ENCODE assay signal across 8 cellular contexts in the genomic region with DNA sequence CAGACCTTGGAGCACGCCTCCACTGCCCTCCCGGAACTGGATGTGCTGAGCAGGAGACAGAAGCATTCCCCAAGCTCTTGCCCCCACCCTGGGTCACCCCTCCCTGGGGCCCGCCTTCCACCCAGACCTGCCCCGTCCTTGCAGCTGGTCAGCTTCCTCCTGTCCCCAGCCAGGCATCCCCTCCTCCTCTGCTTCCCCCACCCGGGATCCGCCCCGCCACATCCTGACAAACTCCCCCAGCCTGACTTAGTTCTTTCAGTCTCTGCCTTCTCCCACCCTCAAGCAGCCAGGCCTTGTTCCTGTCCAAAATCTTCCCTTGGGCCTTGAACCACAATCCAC. TPM values are rescaled to one million over a fixed set of nuclear protein-coding genes. Genes with fewer than 3 reads are reported as not detected.
DNase-seq lines count a peak whose midpoint lies in the region; ATAC-seq, FAIRE-seq and TF ChIP-seq lines count a peak whose summit lies in the region.

No MANE protein-coding gene starts in this region.

- TF ChIP-seq RAD21 in A549 (conservative IDR thresholded peaks at IDR 0.05 in 1 of 2, IDR thresholded peaks at IDR 0.05 in 1 of 2) (no peak), HepG2 (CRISPR knock-in tag; IDR thresholded peaks at IDR 0.05) (no peak)

- no peak for FAIRE-seq in A549 (lab: Jason Lieb, UNC)
- peak; percentile 30 for FAIRE-seq in HepG2 (lab: Jason Lieb, UNC)

- ATAC-seq in A549 (peak in 1 of 2 experiments; percentile 8; a peak in 3 of 6 replicates), HepG2 (peak; percentile 32), GM18520 (IDR thresholded peaks at IDR 0.05; ENCODE audit: unreplicated experiment) (no peak)

- POLR2A ChIA-PET in A549 (lab: Yijun Ruan, JAX): interaction anchor here (1.6 kb wide), 1 partner anchor 18 kb away, joined by 5 read pairs; a partner anchor contains a TSS
- POLR2A ChIA-PET in HepG2 (lab: Yijun Ruan, JAX): interaction anchor here (1.1 to 3.8 kb wide), 4 partner anchors 12 to 57 kb away, joined by 3 to 27 read pairs (median 5); a partner anchor contains a TSS

- H3K27me3 ChIP-seq in HepG2 (ENCODE audit: control insufficient read depth in 1 of 2, insufficient read depth in 2 of 2, low read length in 2 of 2) (no peaks in the 10 kb centered on the region), tibial artery (no peaks in the 10 kb centered on the region)

- H3K4me3 ChIP-seq in A549: no peak overlapping the region
- peak overlapping the region in 1 of 3 experiments; percentile 67; a peak in 1 of 6 replicates for H3K4me3 ChIP-seq in HepG2 (replicated peaks in 1 of 3; ENCODE audit: insufficient read depth in 1 of 3, low read depth in 2 of 3, low read length in 3 of 3)
- peak overlapping the region in 1 of 2 donors; percentile 4 for H3K4me3 ChIP-seq in tibial artery

- H3K27ac ChIP-seq in A549 (peak overlapping the region; percentile 66 to 100), HepG2 (ENCODE audit: extremely low read length, insufficient read depth, low read length) (peak overlapping the region; percentile 58), tibial artery (peak overlapping the region; percentile 92 to 95)

- TF ChIP-seq POLR2A in A549 (IDR thresholded peaks at IDR 0.05; ENCODE audit: low read length): no peak
- 0 out of 4 replicates have a peak, but pooled peaks of 1 of the 2 experiments have one; percentile 45 for TF ChIP-seq POLR2A in HepG2 (IDR thresholded peaks at IDR 0.05; ENCODE audit: insufficient read depth in 1 of 2, low read depth in 2 of 2, low read length in 2 of 2)

- in situ Hi-C loops in HepG2 (cut with HindIII; ENCODE audit: extremely low pct_ligation_motif_present, low pct_unique_long_range_greater_than_20kb): no loop called here

- H3K79me2 ChIP-seq in HepG2 (ENCODE audit: insufficient read depth, low read length): peaks cover 32% of the 10 kb centered on the region

- H3K4me1 ChIP-seq in A549 (peaks cover 33% of the 10 kb centered on the region), HepG2 (ENCODE audit: insufficient read depth, low read length) (peaks cover 74% of the 10 kb centered on the region), tibial artery (peaks cover 15 to 46% (median 44%) of the 10 kb centered on the region in 4 donors)

- no TSS peak for BruUV-seq in HepG2 (replicated peaks; lab: Mats Ljungman, UMichigan)

- H4K20me1 ChIP-seq in HepG2 (ENCODE audit: insufficient read depth, low read length): no peaks in the 10 kb centered on the region

- WGBS in A549 (ENCODE audit: missing lambda C conversion rate): no CpG with 5 or more reads among the region's 7 CpGs
- 3% methylated on average over 5 of the region's 7 CpGs for WGBS in HepG2 (ENCODE audit: low lambda C conversion rate)

- CTCF ChIA-PET in A549 (lab: Yijun Ruan, JAX): interaction anchor here (1.0 to 2.7 kb wide), 3 partner anchors 12 to 36 kb away, joined by 3 to 8 read pairs (median 4); no protein-coding TSS in a partner anchor
- CTCF ChIA-PET in HepG2 (lab: Yijun Ruan, JAX; ENCODE audit: low intra/inter-chr PET ratio, low total read pairs): no interaction called here

- no peak overlapping the region for H2AFZ ChIP-seq in HepG2 (ENCODE audit: low read length)

- H3K4me2 ChIP-seq in A549 (peak overlapping the region; percentile 53; the same call in 2 of the 3 replicates), HepG2 (ENCODE audit: low read depth, low read length) (peak overlapping the region; percentile 81)

- peak overlapping the region; percentile 26; the same call in 1 of the 2 replicates for H3K9ac ChIP-seq in HepG2 (ENCODE audit: insufficient read depth, low read depth, low read length)

- H3K9me3 ChIP-seq in A549 (no peaks in the 10 kb centered on the region), HepG2 (ENCODE audit: low read length) (no peaks in the 10 kb centered on the region), tibial artery (no peaks in the 10 kb centered on the region)

- intact Hi-C loops in HepG2 (cut with micrococcal nuclease; ENCODE audit: unreplicated experiment): loop anchor here (1.0 to 2.0 kb wide), 3 partner anchors 11 to 16 kb away; no protein-coding TSS in a partner anchor
- intact Hi-C loops in tibial artery (cut with DNase I; ENCODE audit: low total_unique reads): loop anchor here (10.0 kb wide), 1 partner anchor 344 kb away; a partner anchor contains a TSS

- DNase-seq in A549 (ENCODE audit: low read depth in 1 of 2, low spot score in 1 of 2) (peak in 1 of 2 experiments; percentile 50), HK-2 (ENCODE audit: unreplicated experiment) (peak; percentile 71), anterior cingulate cortex (lab: John Stamatoyannopoulos, UW) (peak in 42 of 58 donors; percentile 16 to 69 (median 48)), HepG2 (ENCODE audit: low spot score) (peak; percentile 59), tibial artery (peak; percentile 86 to 93)
- no peak for DNase-seq in stimulated activated CD4-positive, alpha-beta T cell treated with anti-CD3 and anti-CD28 coated beads, Interleukin-4, amount 100 ng/mL, for 24 hours
- DNase-seq in stimulated activated CD4-positive, alpha-beta T cell treated with anti-CD3 and anti-CD28 coated beads, Interleukin-12 subunit alpha, Interleukin-12 subunit beta, amount 100 ng/mL, for 4 hours: no peak

- TF ChIP-seq EP300 in A549 (IDR thresholded peaks at IDR 0.05) (no peak), HepG2 (IDR thresholded peaks at IDR 0.05; ENCODE audit: low read depth in 2 of 2, low read length in 2 of 2) (no peak), HepG2 (CRISPR knock-in tag; IDR thresholded peaks at IDR 0.05; ENCODE audit: borderline replicate concordance) (no peak)

- peaks cover 0 to 2% of the 10 kb centered on the region in 2 experiments; a peak in 1 of 5 replicates for H3K36me3 ChIP-seq in HepG2 (replicated peaks in 1 of 2; ENCODE audit: control insufficient read depth in 1 of 2, insufficient read depth in 2 of 2, low read length in 2 of 2)
- H3K36me3 ChIP-seq in tibial artery: peaks cover 0 to under 1% (median 0%) of the 10 kb centered on the region in 3 donors

- TF ChIP-seq CTCF in A549 (IDR thresholded peaks at IDR 0.05) (no peak), HepG2 (CRISPR knock-in tag; IDR thresholded peaks at IDR 0.05) (0 out of 2 replicates have a peak, but pooled peaks have one; percentile 4), tibial artery (IDR thresholded peaks at IDR 0.05) (no peak)

RNA-seq across cellular contexts. Expression of a gene that starts 1.1 kb away (rescaled TPM):
- polyA plus RNA-seq in A549 (2011; rRNA removed) (24.6 and 32.4 TPM in 2 replicates), A549 (2017; fragmentation: RNase III; extraction: RNeasy Plus Mini Kit Qiagen cat#74134 plus additional on column Dnase treatment) (64.4 to 67.2 TPM (median 65.0 TPM) in 3 replicates), HepG2 (2011; rRNA removed) (68.9 and 79.4 TPM in 2 replicates)
- polyA plus RNA-seq in A549 (2012; cell fraction: cytosol; rRNA removed): 42.6 and 58.7 TPM in 2 replicates
- polyA plus RNA-seq in A549 (2012; cell fraction: nucleus; rRNA removed): 186 and 235 TPM in 2 replicates
- 52.7 and 56.9 TPM in 2 replicates for polyA minus RNA-seq in A549 (2011; rRNA and poly(A)+ RNA removed)
- 19.3 and 32.6 TPM in 2 replicates for total RNA-seq in HepG2 (2016; rRNA removed; fragmentation: Illumina TruSeq; extraction: Trizol)
- 4.6 and 4.9 TPM in 2 replicates for total RNA-seq in HepG2 (2016; cell fraction: cytosol; rRNA removed; fragmentation: Illumina TruSeq; extraction: Trizol; ENCODE audit: low read depth)
- total RNA-seq in HepG2 (2016; cell fraction: insoluble cytoplasmic fraction; rRNA removed; fragmentation: Illumina TruSeq; extraction: Trizol): 16.8 and 32.7 TPM in 2 replicates
- 13.7 and 15.6 TPM in 2 replicates for total RNA-seq in HepG2 (2016; cell fraction: membrane; rRNA removed; fragmentation: Illumina TruSeq; extraction: Trizol)
- 43.2 and 57.8 TPM in 2 replicates for total RNA-seq in HepG2 (2016; cell fraction: nucleus; rRNA removed; fragmentation: Illumina TruSeq; extraction: Trizol)
- 46.5 and 75.4 TPM in 2 replicates for polyA plus RNA-seq in HepG2 (2011; cell fraction: cytosol; rRNA removed)
- 265 and 413 TPM in 2 replicates for polyA plus RNA-seq in HepG2 (2011; cell fraction: nucleus; rRNA removed)
- 53.9 and 72.9 TPM in 2 replicates for polyA plus RNA-seq in HepG2 (2012)
- 5.5 and 6.2 TPM in 2 replicates for polyA plus RNA-seq in HepG2 (2016; cell fraction: cytosol; fragmentation: Illumina TruSeq; extraction: Trizol; ENCODE audit: low read depth)
- polyA plus RNA-seq in HepG2 (2016; cell fraction: insoluble cytoplasmic fraction; fragmentation: Illumina TruSeq; extraction: Trizol; ENCODE audit: low read depth): 16.2 and 23.0 TPM in 2 replicates
- polyA plus RNA-seq in HepG2 (2016; cell fraction: membrane; fragmentation: Illumina TruSeq; extraction: Trizol; ENCODE audit: low read depth): 10.1 and 11.9 TPM in 2 replicates
- 148 and 155 TPM in 2 replicates for polyA plus RNA-seq in HepG2 (2016; cell fraction: nucleus; fragmentation: Illumina TruSeq; extraction: Trizol; ENCODE audit: insufficient read depth, low read depth)
- 61.5 and 149 TPM in 2 replicates for polyA minus RNA-seq in HepG2 (2011; rRNA and poly(A)+ RNA removed; ENCODE audit: low replicate concordance)
- polyA minus RNA-seq in HepG2 (2011; cell fraction: cytosol; rRNA and poly(A)+ RNA removed): 76.6 and 89.8 TPM in 2 replicates
- 57.9 and 61.3 TPM in 2 replicates for polyA minus RNA-seq in HepG2 (2011; cell fraction: nucleus; rRNA and poly(A)+ RNA removed)

RNA-seq across cellular contexts. Expression of a gene that starts 18.2 kb away (rescaled TPM):
- polyA plus RNA-seq in A549 (2011; rRNA removed): 1.6 and 1.7 TPM in 2 replicates
- polyA plus RNA-seq in A549 (2012; cell fraction: cytosol; rRNA removed): 1.3 and 2.1 TPM in 2 replicates
- 13.3 and 14.5 TPM in 2 replicates for polyA plus RNA-seq in A549 (2012; cell fraction: nucleus; rRNA removed)
- polyA plus RNA-seq in A549 (2017; fragmentation: RNase III; extraction: RNeasy Plus Mini Kit Qiagen cat#74134 plus additional on column Dnase treatment): 1.7 to 2.3 TPM (median 1.9 TPM) in 3 replicates
- polyA minus RNA-seq in A549 (2011; rRNA and poly(A)+ RNA removed): 1.0 and 1.4 TPM in 2 replicates
- 0.84 and 0.95 TPM in 2 replicates for total RNA-seq in HepG2 (2016; rRNA removed; fragmentation: Illumina TruSeq; extraction: Trizol)
- total RNA-seq in HepG2 (2016; cell fraction: cytosol; rRNA removed; fragmentation: Illumina TruSeq; extraction: Trizol; ENCODE audit: low read depth): 0.30 and 0.44 TPM in 2 replicates
- total RNA-seq in HepG2 (2016; cell fraction: insoluble cytoplasmic fraction; rRNA removed; fragmentation: Illumina TruSeq; extraction: Trizol): 0.22 and 0.65 TPM in 2 replicates
- 0.52 and 0.90 TPM in 2 replicates for total RNA-seq in HepG2 (2016; cell fraction: membrane; rRNA removed; fragmentation: Illumina TruSeq; extraction: Trizol)
- 0.90 and 1.1 TPM in 2 replicates for total RNA-seq in HepG2 (2016; cell fraction: nucleus; rRNA removed; fragmentation: Illumina TruSeq; extraction: Trizol)
- polyA plus RNA-seq in HepG2 (2011; rRNA removed): 3.8 and 4.2 TPM in 2 replicates
- 1.8 TPM in 2 replicates for polyA plus RNA-seq in HepG2 (2011; cell fraction: cytosol; rRNA removed)
- polyA plus RNA-seq in HepG2 (2011; cell fraction: nucleus; rRNA removed): 33.7 and 41.4 TPM in 2 replicates
- polyA plus RNA-seq in HepG2 (2012): 2.5 and 2.6 TPM in 2 replicates
- 0.33 and 0.71 TPM in 2 replicates for polyA plus RNA-seq in HepG2 (2016; cell fraction: cytosol; fragmentation: Illumina TruSeq; extraction: Trizol; ENCODE audit: low read depth)
- 0.74 and 0.86 TPM in 2 replicates for polyA plus RNA-seq in HepG2 (2016; cell fraction: insoluble cytoplasmic fraction; fragmentation: Illumina TruSeq; extraction: Trizol; ENCODE audit: low read depth)
- 0.63 and 1.2 TPM in 2 replicates for polyA plus RNA-seq in HepG2 (2016; cell fraction: membrane; fragmentation: Illumina TruSeq; extraction: Trizol; ENCODE audit: low read depth)
- 4.0 and 5.3 TPM in 2 replicates for polyA plus RNA-seq in HepG2 (2016; cell fraction: nucleus; fragmentation: Illumina TruSeq; extraction: Trizol; ENCODE audit: insufficient read depth, low read depth)
- 0.58 and 2.9 TPM in 2 replicates for polyA minus RNA-seq in HepG2 (2011; rRNA and poly(A)+ RNA removed; ENCODE audit: low replicate concordance)
- polyA minus RNA-seq in HepG2 (2011; cell fraction: cytosol; rRNA and poly(A)+ RNA removed): 1.3 TPM in 2 replicates
- 2.6 and 3.3 TPM in 2 replicates for polyA minus RNA-seq in HepG2 (2011; cell fraction: nucleus; rRNA and poly(A)+ RNA removed)

RNA-seq across cellular contexts. Expression of a gene that starts 34.6 kb away (rescaled TPM):
- 9.5 and 9.6 TPM in 2 replicates for polyA plus RNA-seq in A549 (2011; rRNA removed)
- polyA plus RNA-seq in A549 (2012; cell fraction: cytosol; rRNA removed): 10.9 and 13.1 TPM in 2 replicates
- 54.7 and 59.5 TPM in 2 replicates for polyA plus RNA-seq in A549 (2012; cell fraction: nucleus; rRNA removed)
- 13.2 to 15.1 TPM (median 14.7 TPM) in 3 replicates for polyA plus RNA-seq in A549 (2017; fragmentation: RNase III; extraction: RNeasy Plus Mini Kit Qiagen cat#74134 plus additional on column Dnase treatment)
- 12.9 and 13.4 TPM in 2 replicates for polyA minus RNA-seq in A549 (2011; rRNA and poly(A)+ RNA removed)
- 36.1 and 55.0 TPM in 2 replicates for total RNA-seq in HepG2 (2016; rRNA removed; fragmentation: Illumina TruSeq; extraction: Trizol)
- total RNA-seq in HepG2 (2016; cell fraction: cytosol; rRNA removed; fragmentation: Illumina TruSeq; extraction: Trizol; ENCODE audit: low read depth): 13.5 and 14.8 TPM in 2 replicates
- total RNA-seq in HepG2 (2016; cell fraction: insoluble cytoplasmic fraction; rRNA removed; fragmentation: Illumina TruSeq; extraction: Trizol): 33.5 and 56.7 TPM in 2 replicates
- 26.4 and 27.2 TPM in 2 replicates for total RNA-seq in HepG2 (2016; cell fraction: membrane; rRNA removed; fragmentation: Illumina TruSeq; extraction: Trizol)
- 53.7 and 65.8 TPM in 2 replicates for total RNA-seq in HepG2 (2016; cell fraction: nucleus; rRNA removed; fragmentation: Illumina TruSeq; extraction: Trizol)
- 102 and 112 TPM in 2 replicates for polyA plus RNA-seq in HepG2 (2011; rRNA removed)
- polyA plus RNA-seq in HepG2 (2011; cell fraction: cytosol; rRNA removed): 56.6 and 76.3 TPM in 2 replicates
- polyA plus RNA-seq in HepG2 (2011; cell fraction: nucleus; rRNA removed): 458 and 611 TPM in 2 replicates
- polyA plus RNA-seq in HepG2 (2012): 58.5 and 66.4 TPM in 2 replicates
- polyA plus RNA-seq in HepG2 (2016; cell fraction: cytosol; fragmentation: Illumina TruSeq; extraction: Trizol; ENCODE audit: low read depth): 6.8 and 7.7 TPM in 2 replicates
- 26.5 and 32.8 TPM in 2 replicates for polyA plus RNA-seq in HepG2 (2016; cell fraction: insoluble cytoplasmic fraction; fragmentation: Illumina TruSeq; extraction: Trizol; ENCODE audit: low read depth)
- 17.1 and 18.2 TPM in 2 replicates for polyA plus RNA-seq in HepG2 (2016; cell fraction: membrane; fragmentation: Illumina TruSeq; extraction: Trizol; ENCODE audit: low read depth)
- 172 and 175 TPM in 2 replicates for polyA plus RNA-seq in HepG2 (2016; cell fraction: nucleus; fragmentation: Illumina TruSeq; extraction: Trizol; ENCODE audit: insufficient read depth, low read depth)
- polyA minus RNA-seq in HepG2 (2011; rRNA and poly(A)+ RNA removed; ENCODE audit: low replicate concordance): 25.0 and 101 TPM in 2 replicates
- 29.8 and 30.8 TPM in 2 replicates for polyA minus RNA-seq in HepG2 (2011; cell fraction: cytosol; rRNA and poly(A)+ RNA removed)
- 84.9 and 89.9 TPM in 2 replicates for polyA minus RNA-seq in HepG2 (2011; cell fraction: nucleus; rRNA and poly(A)+ RNA removed)

RNA-seq across cellular contexts. Expression of a gene that starts 38.4 kb away (rescaled TPM):
- polyA plus RNA-seq in A549 (2011; rRNA removed) (1.6 and 3.0 TPM in 2 replicates), A549 (2017; fragmentation: RNase III; extraction: RNeasy Plus Mini Kit Qiagen cat#74134 plus additional on column Dnase treatment) (5.5 to 7.4 TPM (median 5.7 TPM) in 3 replicates), HepG2 (2011; rRNA removed) (0.17 and 0.46 TPM in 2 replicates)
- 4.9 and 6.3 TPM in 2 replicates for polyA plus RNA-seq in A549 (2012; cell fraction: cytosol; rRNA removed)
- polyA plus RNA-seq in A549 (2012; cell fraction: nucleus; rRNA removed): 23.4 and 25.4 TPM in 2 replicates
- 2.8 and 4.9 TPM in 2 replicates for polyA minus RNA-seq in A549 (2011; rRNA and poly(A)+ RNA removed)
- 0.15 TPM in 1 of 2 replicates, not detected in the other for total RNA-seq in HepG2 (2016; rRNA removed; fragmentation: Illumina TruSeq; extraction: Trizol)
- not detected in 2 replicates for total RNA-seq in HepG2 (2016; cell fraction: cytosol; rRNA removed; fragmentation: Illumina TruSeq; extraction: Trizol; ENCODE audit: low read depth)
- 0.12 and 0.15 TPM in 2 replicates for total RNA-seq in HepG2 (2016; cell fraction: insoluble cytoplasmic fraction; rRNA removed; fragmentation: Illumina TruSeq; extraction: Trizol)
- total RNA-seq in HepG2 (2016; cell fraction: membrane; rRNA removed; fragmentation: Illumina TruSeq; extraction: Trizol): 0.10 and 0.19 TPM in 2 replicates
- 0.28 TPM in 1 of 2 replicates, not detected in the other for total RNA-seq in HepG2 (2016; cell fraction: nucleus; rRNA removed; fragmentation: Illumina TruSeq; extraction: Trizol)
- 0.13 and 0.19 TPM in 2 replicates for polyA plus RNA-seq in HepG2 (2011; cell fraction: cytosol; rRNA removed)
- 1.9 TPM in 2 replicates for polyA plus RNA-seq in HepG2 (2011; cell fraction: nucleus; rRNA removed)
- 0.21 TPM in 1 of 2 replicates, not detected in the other for polyA plus RNA-seq in HepG2 (2012)
- polyA plus RNA-seq in HepG2 (2016; cell fraction: cytosol; fragmentation: Illumina TruSeq; extraction: Trizol; ENCODE audit: low read depth): 0.05 and 0.07 TPM in 2 replicates
- 0.19 and 0.24 TPM in 2 replicates for polyA plus RNA-seq in HepG2 (2016; cell fraction: insoluble cytoplasmic fraction; fragmentation: Illumina TruSeq; extraction: Trizol; ENCODE audit: low read depth)
- 0.13 TPM in 1 of 2 replicates, not detected in the other for polyA plus RNA-seq in HepG2 (2016; cell fraction: membrane; fragmentation: Illumina TruSeq; extraction: Trizol; ENCODE audit: low read depth)
- polyA plus RNA-seq in HepG2 (2016; cell fraction: nucleus; fragmentation: Illumina TruSeq; extraction: Trizol; ENCODE audit: insufficient read depth, low read depth): 0.25 and 0.37 TPM in 2 replicates
- polyA minus RNA-seq in HepG2 (2011; rRNA and poly(A)+ RNA removed; ENCODE audit: low replicate concordance): 0.58 and 0.94 TPM in 2 replicates
- not detected in 2 replicates for polyA minus RNA-seq in HepG2 (2011; cell fraction: cytosol; rRNA and poly(A)+ RNA removed)
- 0.13 TPM in 1 of 2 replicates, not detected in the other for polyA minus RNA-seq in HepG2 (2011; cell fraction: nucleus; rRNA and poly(A)+ RNA removed)

RNA-seq across cellular contexts. Expression of a gene that starts 47.1 kb away (rescaled TPM):
- polyA plus RNA-seq in A549 (2011; rRNA removed) (12.5 and 13.5 TPM in 2 replicates), A549 (2017; fragmentation: RNase III; extraction: RNeasy Plus Mini Kit Qiagen cat#74134 plus additional on column Dnase treatment) (24.1 to 26.0 TPM (median 25.8 TPM) in 3 replicates), HepG2 (2011; rRNA removed) (22.2 and 22.8 TPM in 2 replicates)
- polyA plus RNA-seq in A549 (2012; cell fraction: cytosol; rRNA removed): 29.7 and 32.2 TPM in 2 replicates
- 124 and 133 TPM in 2 replicates for polyA plus RNA-seq in A549 (2012; cell fraction: nucleus; rRNA removed)
- 13.0 and 15.1 TPM in 2 replicates for polyA minus RNA-seq in A549 (2011; rRNA and poly(A)+ RNA removed)
- total RNA-seq in HepG2 (2016; rRNA removed; fragmentation: Illumina TruSeq; extraction: Trizol): 15.0 and 23.3 TPM in 2 replicates
- total RNA-seq in HepG2 (2016; cell fraction: cytosol; rRNA removed; fragmentation: Illumina TruSeq; extraction: Trizol; ENCODE audit: low read depth): 25.0 and 26.8 TPM in 2 replicates
- total RNA-seq in HepG2 (2016; cell fraction: insoluble cytoplasmic fraction; rRNA removed; fragmentation: Illumina TruSeq; extraction: Trizol): 15.4 and 25.6 TPM in 2 replicates
- 43.0 and 45.2 TPM in 2 replicates for total RNA-seq in HepG2 (2016; cell fraction: membrane; rRNA removed; fragmentation: Illumina TruSeq; extraction: Trizol)
- total RNA-seq in HepG2 (2016; cell fraction: nucleus; rRNA removed; fragmentation: Illumina TruSeq; extraction: Trizol): 20.3 and 23.6 TPM in 2 replicates
- polyA plus RNA-seq in HepG2 (2011; cell fraction: cytosol; rRNA removed): 12.9 and 20.7 TPM in 2 replicates
- polyA plus RNA-seq in HepG2 (2011; cell fraction: nucleus; rRNA removed): 115 and 151 TPM in 2 replicates
- 6.9 and 10.9 TPM in 2 replicates for polyA plus RNA-seq in HepG2 (2012)
- polyA plus RNA-seq in HepG2 (2016; cell fraction: cytosol; fragmentation: Illumina TruSeq; extraction: Trizol; ENCODE audit: low read depth): 27.8 and 28.1 TPM in 2 replicates
- 14.6 and 16.4 TPM in 2 replicates for polyA plus RNA-seq in HepG2 (2016; cell fraction: insoluble cytoplasmic fraction; fragmentation: Illumina TruSeq; extraction: Trizol; ENCODE audit: low read depth)
- 37.0 and 38.8 TPM in 2 replicates for polyA plus RNA-seq in HepG2 (2016; cell fraction: membrane; fragmentation: Illumina TruSeq; extraction: Trizol; ENCODE audit: low read depth)
- polyA plus RNA-seq in HepG2 (2016; cell fraction: nucleus; fragmentation: Illumina TruSeq; extraction: Trizol; ENCODE audit: insufficient read depth, low read depth): 56.9 and 60.1 TPM in 2 replicates
- polyA minus RNA-seq in HepG2 (2011; rRNA and poly(A)+ RNA removed; ENCODE audit: low replicate concordance): 16.5 and 18.7 TPM in 2 replicates
- 5.1 and 9.2 TPM in 2 replicates for polyA minus RNA-seq in HepG2 (2011; cell fraction: cytosol; rRNA and poly(A)+ RNA removed)
- 25.6 and 25.8 TPM in 2 replicates for polyA minus RNA-seq in HepG2 (2011; cell fraction: nucleus; rRNA and poly(A)+ RNA removed)

Comparison
In these comparisons a context has a peak if more than half of its experiments do, and no peak if none do; other contexts are left out.
1. DNase-seq: peak in HK-2 (single experiment), anterior cingulate cortex (42 of 58), HepG2 (single experiment) and tibial artery (2 of 2); none in stimulated activated CD4-positive, alpha-beta T cell treated with anti-CD3 and anti-CD28 coated beads, Interleukin-4, amount 100 ng/mL, for 24 hours (single experiment) and stimulated activated CD4-positive, alpha-beta T cell treated with anti-CD3 and anti-CD28 coated beads, Interleukin-12 subunit alpha, Interleukin-12 subunit beta, amount 100 ng/mL, for 4 hours (single experiment).
2. Peak in every context shown above with its lines, with median percentiles within 50 percentile points of each other: H3K27ac ChIP-seq.